12 cellular contexts compared by ENCODE assay signal in the genomic region with DNA sequence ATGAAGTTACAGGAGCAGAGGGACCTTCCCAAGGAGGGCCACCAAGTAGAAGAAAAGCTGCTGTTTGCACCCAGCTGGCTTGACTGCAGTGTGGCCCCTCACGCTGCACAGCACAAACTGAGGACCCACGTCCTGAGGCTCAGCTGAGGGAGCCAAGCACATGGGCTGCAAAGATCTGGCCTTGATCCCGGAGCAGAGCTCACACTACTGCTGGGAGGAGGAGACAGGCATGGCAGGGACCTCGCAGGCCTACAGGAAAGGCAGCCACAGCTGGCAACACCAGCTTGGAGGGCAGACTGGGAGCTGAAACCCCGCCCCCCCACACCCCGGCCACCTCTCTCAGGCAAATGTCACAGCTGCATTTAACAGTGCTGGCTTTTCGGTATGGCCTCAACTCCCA. TPM values are rescaled to one million over a fixed set of nuclear protein-coding genes. Genes with fewer than 3 reads are reported as not detected.
DNase-seq lines count a peak whose midpoint lies in the region; ATAC-seq and TF ChIP-seq lines count a peak whose summit lies in the region.
"Had no signal": no experiment of that assay in that cellular context is flagged by ENCODE, and none has a peak within 500 bp of the region (broad histone marks: within the 10 kb centered on the region; RNA-seq: fewer than 3 reads in every experiment).

No MANE protein-coding gene starts in this region.

- intact Hi-C loops in cardiac septum (cut with DNase I) = loop anchor here (5.0 kb wide), 1 partner anchor 37 kb away; the partner anchor contains the start of gene KLHL25

- no peaks in the 10 kb centered on the region for H3K36me3 ChIP-seq in osteoblast (ENCODE audit: insufficient read depth, low read length)
- H3K36me3 ChIP-seq: upper lobe of left lung had no signal

- TF ChIP-seq CTCF in RWPE1 (conservative IDR thresholded peaks at IDR 0.05; ENCODE audit: low read depth) (no peak), osteoblast (IDR thresholded peaks at IDR 0.05; ENCODE audit: extremely low read depth, low read depth, low read length) (no peak)

- H4K20me1 ChIP-seq in osteoblast (ENCODE audit: insufficient read depth, low read length) = peaks cover 6% of the 10 kb centered on the region

- H3K4me3 ChIP-seq in osteoblast (ENCODE audit: insufficient read depth, low read length) = no peak overlapping the region
- H3K4me3 ChIP-seq: upper lobe of left lung had no signal

- POLR2A ChIA-PET in RWPE1 (lab: Yijun Ruan, JAX; ENCODE audit: low non-redundant PET) = no interaction called here

- H3K27me3 ChIP-seq in osteoblast (ENCODE audit: insufficient read depth, low read length) = no peaks in the 10 kb centered on the region
- H3K27me3 ChIP-seq: upper lobe of left lung had no signal

- no peaks in the 10 kb centered on the region for H3K79me2 ChIP-seq in osteoblast (ENCODE audit: insufficient read depth, low read length)

- H3K27ac ChIP-seq in RWPE1 = peak overlapping the region; percentile 78
- H3K27ac ChIP-seq in osteoblast (ENCODE audit: low read depth, low read length) = no peak overlapping the region
- H3K27ac ChIP-seq: upper lobe of left lung had no signal

- CTCF ChIA-PET in RWPE1 (lab: Yijun Ruan, JAX) = no interaction called here

- no peaks in the 10 kb centered on the region for H3K9me3 ChIP-seq in osteoblast (ENCODE audit: low read depth, low read length)
- H3K9me3 ChIP-seq: upper lobe of left lung had no signal

- H3K4me1 ChIP-seq in osteoblast (ENCODE audit: insufficient read depth, low read length) = peaks cover 7% of the 10 kb centered on the region

- no peak overlapping the region for H2AFZ ChIP-seq in osteoblast (ENCODE audit: low read length)

- DNase-seq in D341Med (ENCODE audit: low spot score) (peak; percentile 36), RWPE1 (ENCODE audit: low spot score) (no peak), cardiac septum (ENCODE audit: low spot score) (peak; percentile 80), osteoblast (ENCODE audit: insufficient read length, low spot score, missing footprints) (peak; percentile 88), HuH-7 (ENCODE audit: low spot score) (no peak), NCI-H187 treated with DMSO at 0.1 percent for 48 hours (lab: John Stamatoyannopoulos, UW) (no peak)
- DNase-seq: activated CD4-positive, alpha-beta T cell treated with anti-CD3 and anti-CD28 coated beads, Interleukin-2, amount 50 U/mL, for 4 hours; activated T-cell treated with anti-CD3 and anti-CD28 coated beads, Interleukin-2, amount 50 U/mL, for 4 hours; cerebellar nuclear complex; upper lobe of left lung had no signal

- no peak overlapping the region for H3K4me2 ChIP-seq in osteoblast (ENCODE audit: insufficient read depth, low read length)

- ATAC-seq in HG03439 (IDR thresholded peaks at IDR 0.05; ENCODE audit: unreplicated experiment) (no peak), GM21737 (IDR thresholded peaks at IDR 0.05; ENCODE audit: unreplicated experiment) (no peak)
- ATAC-seq: activated T-cell treated with anti-CD3 and anti-CD28 coated beads, Interleukin-2, amount 50 U/mL, for 4 hours had no signal

RNA-seq across cellular contexts. Expression of gene KLHL25, which starts 39.7 kb away (rescaled TPM):
- total RNA-seq in cardiac septum (5.1 TPM), osteoblast (3.8 and 4.3 TPM in 2 replicates)

Comparison
In these comparisons a context has a peak if more than half of its experiments do, and no peak if none do; other contexts are left out.
1. DNase-seq: peak in D341Med (single experiment), cardiac septum (single experiment) and osteoblast (single experiment); none in RWPE1 (single experiment), HuH-7 (single experiment) and NCI-H187 treated with DMSO at 0.1 percent for 48 hours (single experiment).